In the genomic region with DNA sequence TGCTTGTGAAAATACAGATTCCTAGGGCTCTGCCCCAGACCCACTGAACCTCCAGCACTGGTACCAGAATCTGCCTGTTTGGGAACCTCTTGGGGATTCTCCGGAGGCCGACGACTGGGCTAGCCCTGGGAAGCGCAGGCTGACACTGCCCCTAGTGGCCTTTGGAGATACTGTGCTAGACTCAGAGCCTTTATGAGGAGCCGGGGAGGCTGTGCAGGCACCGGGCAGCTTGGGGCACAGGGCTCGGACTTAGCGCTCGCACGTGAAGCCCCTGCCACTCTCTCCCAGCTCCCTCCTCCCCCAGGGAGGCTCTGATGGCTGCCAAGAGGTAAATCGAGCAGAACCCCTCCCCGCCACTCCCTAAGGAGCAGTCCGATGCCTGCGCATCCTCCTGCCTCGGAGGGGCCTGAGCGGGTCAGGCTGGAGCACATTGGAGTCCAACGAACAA, we compare ENCODE assay signal across 8 cellular contexts.
DNase-seq lines count a peak whose midpoint lies in the region; ATAC-seq and TF ChIP-seq lines count a peak whose summit lies in the region.

No MANE protein-coding gene starts in this region.

- no peak for DNase-seq in BJ (ENCODE audit: low read depth)
- DNase-seq in NCI-H2171 treated with DMSO at 0.1 percent for 48 hours (lab: John Stamatoyannopoulos, UW), result peak; percentile 68
- DNase-seq in activated naive CD8-positive, alpha-beta T cell treated with anti-CD3 and anti-CD28 coated beads, Interleukin-2, amount 50 U/mL, for 24 hours, result peak; percentile 36
- peak; percentile 52 to 61 for DNase-seq in heart right ventricle
- peak; percentile 36 to 68 for DNase-seq in psoas muscle
- DNase-seq in effector memory CD4-positive, alpha-beta T cell, result no peak

- no peaks in the 10 kb centered on the region for H3K4me1 Mint-ChIP-seq in activated naive CD8-positive, alpha-beta T cell treated with anti-CD3 and anti-CD28 coated beads, Interleukin-2, amount 50 U/mL, for 24 hours

- intact Hi-C loops in heart right ventricle (cut with DNase I), result loop anchor here in 9 of 10 donors (5.0 to 10.0 kb wide), 8 partner anchors 143 to 736 kb away; a partner anchor contains a TSS
- intact Hi-C loops in psoas muscle (cut with DNase I), result loop anchor here (5.0 to 10.0 kb wide), 3 partner anchors 406 to 743 kb away; no protein-coding TSS in a partner anchor

- H3K4me3 Mint-ChIP-seq in activated naive CD8-positive, alpha-beta T cell treated with anti-CD3 and anti-CD28 coated beads, Interleukin-2, amount 50 U/mL, for 24 hours, result no peak overlapping the region

- 33 to 35% methylated on average over 17 of the region's 17 CpGs for WGBS in heart right ventricle, 2 donors
- WGBS in psoas muscle, 3 donors, result 37 to 39% (median 37%) methylated on average over 17 of the region's 17 CpGs

- H3K9me3 Mint-ChIP-seq in activated naive CD8-positive, alpha-beta T cell treated with anti-CD3 and anti-CD28 coated beads, Interleukin-2, amount 50 U/mL, for 24 hours, result no peaks in the 10 kb centered on the region

- no peak for TF ChIP-seq POLR2A in GM18505 (IDR thresholded peaks at IDR 0.05; ENCODE audit: borderline replicate concordance, extremely low read depth, insufficient read depth, insufficient read length)

- CTCF ChIA-PET in BJ (lab: Yijun Ruan, JAX), result interaction anchor here (0.8 to 1.3 kb wide), 6 partner anchors 12 to 145 kb away, joined by 3 to 5 read pairs (median 3); a partner anchor contains a TSS

- POLR2A ChIA-PET in BJ (lab: Charles Lee), result no interaction called here

- no peaks in the 10 kb centered on the region for H3K36me3 ChIP-seq in BJ (ENCODE audit: control insufficient read depth, insufficient read depth, low read length)
- no peaks in the 10 kb centered on the region for H3K36me3 ChIP-seq in heart right ventricle
- H3K36me3 ChIP-seq in psoas muscle (ENCODE audit: insufficient read depth in 1 of 2, low read depth in 1 of 2), result no peaks in the 10 kb centered on the region
- H3K36me3 ChIP-seq in effector memory CD4-positive, alpha-beta T cell (ENCODE audit: control insufficient read depth, insufficient read depth, low read length), result no peaks in the 10 kb centered on the region

- peaks cover 0 to 4% (median 0%) of the 10 kb centered on the region in 11 donors for H3K9me3 ChIP-seq in heart right ventricle
- no peaks in the 10 kb centered on the region for H3K9me3 ChIP-seq in psoas muscle
- no peaks in the 10 kb centered on the region for H3K9me3 ChIP-seq in effector memory CD4-positive, alpha-beta T cell (ENCODE audit: control insufficient read depth, low read length)

- H3K27ac Mint-ChIP-seq in activated naive CD8-positive, alpha-beta T cell treated with anti-CD3 and anti-CD28 coated beads, Interleukin-2, amount 50 U/mL, for 24 hours, result no peak overlapping the region

- H3K27ac ChIP-seq in heart right ventricle, result no peak overlapping the region
- H3K27ac ChIP-seq in psoas muscle, result no peak overlapping the region
- no peak overlapping the region for H3K27ac ChIP-seq in effector memory CD4-positive, alpha-beta T cell (ENCODE audit: insufficient read depth, low read length, poor library complexity, severe bottlenecking)

- H3K27me3 ChIP-seq in BJ (ENCODE audit: control insufficient read depth, insufficient read depth, low read length) (no peaks in the 10 kb centered on the region; the same call in 1 of the 2 replicates), heart right ventricle (no peaks in the 10 kb centered on the region), psoas muscle (ENCODE audit: insufficient read depth in 3 of 3, low read length in 2 of 3) (no peaks in the 10 kb centered on the region)
- no peaks in the 10 kb centered on the region for H3K27me3 ChIP-seq in effector memory CD4-positive, alpha-beta T cell (replicated peaks; ENCODE audit: control insufficient read depth, insufficient read depth, low read length, poor library complexity, severe bottlenecking)

- ATAC-seq in GM18505 (IDR thresholded peaks at IDR 0.05; ENCODE audit: unreplicated experiment) (peak; percentile 66), HG03025 (IDR thresholded peaks at IDR 0.05; ENCODE audit: low FRiP score, unreplicated experiment) (peak; percentile 90), heart right ventricle (peak; percentile 85 to 92 (median 88)), psoas muscle (peak; percentile 47 to 76 (median 70))
- ATAC-seq in activated naive CD8-positive, alpha-beta T cell treated with anti-CD3 and anti-CD28 coated beads, Interleukin-2, amount 50 U/mL, for 24 hours, result peak; percentile 65

- H3K4me1 ChIP-seq in heart right ventricle (peaks cover 0 to 13% (median 0%) of the 10 kb centered on the region in 9 donors), psoas muscle (no peaks in the 10 kb centered on the region)
- no peaks in the 10 kb centered on the region for H3K4me1 ChIP-seq in effector memory CD4-positive, alpha-beta T cell (ENCODE audit: control insufficient read depth, insufficient read depth, low read length, poor library complexity, severe bottlenecking)

- peaks cover 10% of the 10 kb centered on the region for H3K27me3 Mint-ChIP-seq in activated naive CD8-positive, alpha-beta T cell treated with anti-CD3 and anti-CD28 coated beads, Interleukin-2, amount 50 U/mL, for 24 hours

- H3K4me3 ChIP-seq in BJ (ENCODE audit: low read depth, low read length) (no peak overlapping the region), heart right ventricle (no peak overlapping the region), psoas muscle (no peak overlapping the region)
- H3K4me3 ChIP-seq in effector memory CD4-positive, alpha-beta T cell (ENCODE audit: insufficient read depth, low read depth, low read length, poor library complexity, severe bottlenecking), result no peak overlapping the region

- no peaks in the 10 kb centered on the region for H3K36me3 Mint-ChIP-seq in activated naive CD8-positive, alpha-beta T cell treated with anti-CD3 and anti-CD28 coated beads, Interleukin-2, amount 50 U/mL, for 24 hours (ENCODE audit: low read depth)

- TF ChIP-seq CTCF in BJ (IDR thresholded peaks at IDR 0.05; ENCODE audit: insufficient read depth, low read depth, low read length), result peak; percentile 82
- peak; percentile 63 to 85 (median 81) for TF ChIP-seq CTCF in heart right ventricle (IDR thresholded peaks at IDR 0.05)
- peak; percentile 61 for TF ChIP-seq CTCF in psoas muscle (IDR thresholded peaks at IDR 0.05)

Comparison
In these comparisons a context has a peak if more than half of its experiments do, and no peak if none do; other contexts are left out.
1. DNase-seq: peak in NCI-H2171 treated with DMSO at 0.1 percent for 48 hours (single experiment), activated naive CD8-positive, alpha-beta T cell treated with anti-CD3 and anti-CD28 coated beads, Interleukin-2, amount 50 U/mL, for 24 hours (single experiment), heart right ventricle (2 of 2) and psoas muscle (2 of 2); none in BJ (single experiment) and effector memory CD4-positive, alpha-beta T cell (0 of 3).
2. Peak in every context shown above with its lines, with median percentiles within 50 percentile points of each other: CTCF ChIP-seq and ATAC-seq.